In the genomic region with DNA sequence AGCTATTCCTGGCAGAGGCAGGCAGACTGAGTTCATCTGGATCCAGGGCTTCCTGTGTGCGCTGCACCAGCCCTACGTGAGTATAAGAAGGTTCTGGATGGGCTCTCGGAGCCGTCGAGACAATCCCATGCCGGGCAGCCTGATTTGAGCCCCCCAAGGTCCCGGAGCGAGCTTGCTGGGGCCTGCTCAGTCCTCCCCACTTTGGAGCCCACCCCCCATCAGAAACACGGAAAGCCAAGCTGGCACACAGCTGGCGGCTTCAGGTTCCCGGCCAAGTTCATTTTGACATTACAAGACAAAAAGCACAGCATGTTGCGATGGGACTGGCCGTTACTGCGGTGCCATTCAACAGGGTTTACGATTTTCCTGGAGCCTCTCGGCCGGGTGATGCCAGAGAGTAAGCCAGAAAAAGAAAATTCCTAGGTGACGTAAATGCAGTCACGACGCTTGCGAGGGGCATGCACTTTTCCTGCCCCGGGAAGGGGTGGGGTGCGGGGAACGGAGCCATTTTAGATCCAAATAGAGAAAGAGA, we compare ENCODE assay signal across 11 cellular contexts.
A peak's percentile ranks its signal among the peaks of the same experiment; 100 is the strongest.
DNase-seq lines count a peak whose midpoint lies in the region; ATAC-seq and TF ChIP-seq lines count a peak whose summit lies in the region.
"Had no signal": no experiment of that assay in that cellular context is flagged by ENCODE, and none has a peak within 500 bp of the region (broad histone marks: within the 10 kb centered on the region; RNA-seq: fewer than 3 reads in every experiment).

No MANE protein-coding gene starts in this region.

- H3K36me3 ChIP-seq in prostate gland, result no peaks in the 10 kb centered on the region
- H3K36me3 ChIP-seq: BLaER1 treated with 17β-estradiol and CSF1 and Interleukin-3, amounts not matched to agents 10 nM and 100 nM had no signal

- H3K27ac Mint-ChIP-seq in activated T-cell treated with anti-CD3 and anti-CD28 coated beads, Interleukin-2, amount 50 U/mL, for 72 hours, result no peak overlapping the region

- H3K4me3 ChIP-seq in prostate gland, result no peak overlapping the region
- H3K4me3 ChIP-seq: BLaER1 treated with 17β-estradiol and CSF1 and Interleukin-3, amounts not matched to agents 10 nM and 100 nM had no signal

- 7% methylated on average over 24 of the region's 24 CpGs for WGBS in prostate gland

- H3K27me3 Mint-ChIP-seq in activated T-cell treated with anti-CD3 and anti-CD28 coated beads, Interleukin-2, amount 50 U/mL, for 72 hours (ENCODE audit: low read depth), result peaks cover 47% of the 10 kb centered on the region

- no peaks in the 10 kb centered on the region for H3K4me1 Mint-ChIP-seq in activated T-cell treated with anti-CD3 and anti-CD28 coated beads, Interleukin-2, amount 50 U/mL, for 72 hours (ENCODE audit: low read depth)

- intact Hi-C loops in left cardiac atrium (cut with DNase I) (loop anchor here (5.0 kb wide), 2 partner anchors 174 to 179 kb away; no protein-coding TSS in a partner anchor), prostate gland (cut with DNase I) (loop anchor here (2.0 to 5.0 kb wide), 3 partner anchors 36 to 271 kb away; no protein-coding TSS in a partner anchor)

- peak; percentile 52 to 53 for ATAC-seq in left cardiac atrium
- no peak for ATAC-seq in activated T-cell treated with anti-CD3 and anti-CD28 coated beads, Interleukin-2, amount 50 U/mL, for 72 hours (replicated peaks in 1 of 2)
- ATAC-seq in GM18909 (IDR thresholded peaks at IDR 0.05; ENCODE audit: poor library complexity, unreplicated experiment), result no peak

- DNase-seq in AG08396 (ENCODE audit: low spot score) (peak; percentile 90), amniotic epithelial cell (ENCODE audit: low read depth) (peak; percentile 84), left cardiac atrium (peak; percentile 63), prostate gland (ENCODE audit: low spot score) (peak; percentile 72), HK-2 (ENCODE audit: unreplicated experiment) (no peak)
- DNase-seq in activated T-cell treated with anti-CD3 and anti-CD28 coated beads, Interleukin-2, amount 50 U/mL, for 72 hours, result no peak
- DNase-seq in activated naive CD4-positive, alpha-beta T cell treated with Interleukin-2 at 50 U/mL for 16 hours, result no peak
- DNase-seq: activated CD4-positive, alpha-beta T cell treated with anti-CD3 and anti-CD28 coated beads, Interleukin-2, amount 50 U/mL, for 4 hours; NCI-H1436 had no signal

- no peak for TF ChIP-seq CTCF in prostate gland (IDR thresholded peaks at IDR 0.05)

- no peak overlapping the region for H3K4me3 Mint-ChIP-seq in activated T-cell treated with anti-CD3 and anti-CD28 coated beads, Interleukin-2, amount 50 U/mL, for 72 hours

- H3K27me3 ChIP-seq in prostate gland (replicated peaks; ENCODE audit: insufficient read depth), result no peaks in the 10 kb centered on the region

- H3K36me3 Mint-ChIP-seq in activated T-cell treated with anti-CD3 and anti-CD28 coated beads, Interleukin-2, amount 50 U/mL, for 72 hours (ENCODE audit: insufficient read depth in 2 of 2), result peaks cover 0 to 3% of the 10 kb centered on the region in 2 donors

- H3K9me3 Mint-ChIP-seq in activated T-cell treated with anti-CD3 and anti-CD28 coated beads, Interleukin-2, amount 50 U/mL, for 72 hours, result peaks cover 0 to 4% of the 10 kb centered on the region in 2 donors

- no peaks in the 10 kb centered on the region for H3K9me3 ChIP-seq in prostate gland
- H3K9me3 ChIP-seq: BLaER1 treated with 17β-estradiol and CSF1 and Interleukin-3, amounts not matched to agents 10 nM and 100 nM had no signal

- peak overlapping the region; percentile 73 to 80 for H3K27ac ChIP-seq in prostate gland
- H3K27ac ChIP-seq: BLaER1 treated with 17β-estradiol and CSF1 and Interleukin-3, amounts not matched to agents 10 nM and 100 nM had no signal

- H3K4me1 ChIP-seq in prostate gland (replicated peaks), result no peaks in the 10 kb centered on the region

- no peak for TF ChIP-seq POLR2A in prostate gland (IDR thresholded peaks at IDR 0.05)

Comparison
In these comparisons a context has a peak if more than half of its experiments do, and no peak if none do; other contexts are left out.
1. DNase-seq: peak in AG08396 (single experiment), amniotic epithelial cell (single experiment), left cardiac atrium (single experiment) and prostate gland (single experiment); none in activated T-cell treated with anti-CD3 and anti-CD28 coated beads, Interleukin-2, amount 50 U/mL, for 72 hours (0 of 2), activated naive CD4-positive, alpha-beta T cell treated with Interleukin-2 at 50 U/mL for 16 hours (single experiment) and HK-2 (single experiment).
2. ATAC-seq: peak in left cardiac atrium (2 of 2); none in activated T-cell treated with anti-CD3 and anti-CD28 coated beads, Interleukin-2, amount 50 U/mL, for 72 hours (0 of 2) and GM18909 (single experiment).